In genomic region chr2:207777124-207777523, GRCh38 we compare ENCODE assay signal across 30 cellular contexts.
"Had no signal": no experiment of that assay in that cellular context is flagged by ENCODE, and none has a peak within 500 bp of the region (broad histone marks: within the 10 kb centered on the region; RNA-seq: fewer than 3 reads in every experiment).

No MANE protein-coding gene starts in this region.

- H3K27ac ChIP-seq: adrenal gland, body of pancreas, gastroesophageal sphincter, pancreas, prostate gland, sigmoid colon, stomach, thyroid gland, upper lobe of left lung, vagina, VCaP had no signal

- H3K9me3 Mint-ChIP-seq: activated naive CD4-positive, alpha-beta T cell treated with anti-CD3 and anti-CD28 coated beads for 36 hours; effector memory CD8-positive, alpha-beta T cell; mesothelial cell of epicardium; naive B cell; stimulated activated naive B cell treated with anti-CD40 and anti-IgM and Interleukin-4, amounts not matched to agents 10 μg/mL and 1 μg/mL and 100 μg/mL, for 72 hours had no signal

- DNase-seq: activated CD4-positive, alpha-beta T cell treated with anti-CD3 and anti-CD28 coated beads for 4 hours; activated CD4-positive, alpha-beta T cell treated with anti-CD3 and anti-CD28 coated beads, Interleukin-2, amount 50 U/mL, for 4 hours; activated CD8-positive, alpha-beta memory T cell treated with anti-CD3 and anti-CD28 coated beads for 24 hours; activated effector memory CD4-positive, alpha-beta T cell treated with Interleukin-2 at 50 U/mL for 16 hours; activated naive CD4-positive, alpha-beta T cell treated with anti-CD3 and anti-CD28 coated beads for 36 hours; activated naive CD8-positive, alpha-beta T cell treated with anti-CD3 and anti-CD28 coated beads for 36 hours; adrenal gland; cortex of kidney; effector memory CD8-positive, alpha-beta T cell; hippocampal formation; left cardiac atrium; naive B cell; nucleus accumbens; pancreas; retina; sigmoid colon; small intestine; stimulated activated CD4-positive, alpha-beta T cell treated with anti-CD3 and anti-CD28 coated beads, Interleukin-4, amount 100 ng/mL, for 4 hours; stimulated activated CD8-positive, alpha-beta memory T cell treated with anti-CD3 and anti-CD28 coated beads, Interleukin-4, amount 100 ng/mL, for 48 hours; stimulated activated naive B cell treated with anti-CD40 and anti-IgM and Interleukin-4, amounts not matched to agents 10 μg/mL and 1 μg/mL and 100 μg/mL, for 72 hours; stomach; T-helper 9 cell; upper lobe of left lung had no signal

- H3K4me3 Mint-ChIP-seq: activated naive CD4-positive, alpha-beta T cell treated with anti-CD3 and anti-CD28 coated beads for 36 hours; activated naive CD8-positive, alpha-beta T cell treated with anti-CD3 and anti-CD28 coated beads for 36 hours; effector memory CD8-positive, alpha-beta T cell; mesothelial cell of epicardium; naive B cell; stimulated activated naive B cell treated with anti-CD40 and anti-IgM and Interleukin-4, amounts not matched to agents 10 μg/mL and 1 μg/mL and 100 μg/mL, for 72 hours had no signal

- ATAC-seq: body of pancreas; effector memory CD8-positive, alpha-beta T cell; gastroesophageal sphincter; left cardiac atrium; pancreas; stimulated activated naive B cell treated with anti-CD40 and anti-IgM and Interleukin-4, amounts not matched to agents 10 μg/mL and 1 μg/mL and 100 μg/mL, for 72 hours had no signal

- H3K4me1 Mint-ChIP-seq: naive B cell; stimulated activated naive B cell treated with anti-CD40 and anti-IgM and Interleukin-4, amounts not matched to agents 10 μg/mL and 1 μg/mL and 100 μg/mL, for 72 hours had no signal

- H3K9me3 ChIP-seq: adrenal gland, body of pancreas, gastroesophageal sphincter, pancreas, prostate gland, sigmoid colon, stomach, thyroid gland, upper lobe of left lung, vagina had no signal

- H3K27me3 Mint-ChIP-seq: activated naive CD8-positive, alpha-beta T cell treated with anti-CD3 and anti-CD28 coated beads for 36 hours had no signal

- H3K27ac Mint-ChIP-seq: activated naive CD4-positive, alpha-beta T cell treated with anti-CD3 and anti-CD28 coated beads for 36 hours; activated naive CD8-positive, alpha-beta T cell treated with anti-CD3 and anti-CD28 coated beads for 36 hours; effector memory CD8-positive, alpha-beta T cell; mesothelial cell of epicardium; naive B cell; stimulated activated naive B cell treated with anti-CD40 and anti-IgM and Interleukin-4, amounts not matched to agents 10 μg/mL and 1 μg/mL and 100 μg/mL, for 72 hours had no signal

- H3K4me3 ChIP-seq: adrenal gland, body of pancreas, gastroesophageal sphincter, pancreas, prostate gland, sigmoid colon, stomach, thyroid gland, upper lobe of left lung, vagina had no signal

- H3K36me3 ChIP-seq: adrenal gland, gastroesophageal sphincter, pancreas, prostate gland, sigmoid colon, stomach, thyroid gland, upper lobe of left lung, vagina had no signal

- H3K4me1 ChIP-seq: adrenal gland, gastroesophageal sphincter, prostate gland, sigmoid colon, thyroid gland, upper lobe of left lung, vagina had no signal

- H3K27me3 ChIP-seq: adrenal gland, body of pancreas, gastroesophageal sphincter, pancreas, sigmoid colon, stomach, thyroid gland, upper lobe of left lung, vagina had no signal

- H3K36me3 Mint-ChIP-seq: activated naive CD8-positive, alpha-beta T cell treated with anti-CD3 and anti-CD28 coated beads for 36 hours; mesothelial cell of epicardium; naive B cell; stimulated activated naive B cell treated with anti-CD40 and anti-IgM and Interleukin-4, amounts not matched to agents 10 μg/mL and 1 μg/mL and 100 μg/mL, for 72 hours had no signal
